In genomic region chr11:102685769-102686168, GRCh38 we compare ENCODE assay signal across 31 cellular contexts. TPM values are rescaled to one million over a fixed set of nuclear protein-coding genes. Genes with fewer than 3 reads are reported as not detected.
A peak's percentile ranks its signal among the peaks of the same experiment; 100 is the strongest.
DNase-seq lines count a peak whose midpoint lies in the region; FAIRE-seq and TF ChIP-seq lines count a peak whose summit lies in the region.
"Had no signal": no experiment of that assay in that cellular context is flagged by ENCODE, and none has a peak within 500 bp of the region (broad histone marks: within the 10 kb centered on the region; RNA-seq: fewer than 3 reads in every experiment).

No MANE protein-coding gene starts in this region.

- no peak for TF ChIP-seq CTCF in breast epithelium (IDR thresholded peaks at IDR 0.05)
- TF ChIP-seq CTCF in smooth muscle cell (IDR thresholded peaks at IDR 0.05; ENCODE audit: borderline replicate concordance, insufficient read depth, poor library complexity, severe bottlenecking) = no peak
- TF ChIP-seq CTCF in SK-N-SH (IDR thresholded peaks at IDR 0.05) = no peak

- DNase-seq in KBM-7 (peak; percentile 24), OCI-M1 (lab: John Stamatoyannopoulos, UW) (peak; percentile 35), breast epithelium (ENCODE audit: low spot score in 2 of 2) (no peak), smooth muscle cell (lab: John Stamatoyannopoulos, UW; ENCODE audit: unreplicated experiment) (no peak), NCI-H345 (lab: John Stamatoyannopoulos, UW) (no peak), SK-N-SH (no peak), HTR-8/SVneo (ENCODE audit: insufficient read length, low spot score) (no peak)
- DNase-seq: activated CD4-positive, CD25-positive, alpha-beta regulatory T cell treated with anti-CD3 and anti-CD28 coated beads, Interleukin-2, amount 50 U/mL, for 72 hours; activated CD8-positive, alpha-beta T cell treated with anti-CD3 and anti-CD28 coated beads, Interleukin-2, amount 10 ng/mL, durations not matched to agents 7 days and 5 days; activated effector memory CD4-positive, alpha-beta T cell treated with anti-CD3 and anti-CD28 coated beads, Interleukin-2, amount 50 U/mL, for 16 hours; activated naive CD8-positive, alpha-beta T cell treated with anti-CD3 and anti-CD28 coated beads, Interleukin-2, amount 10 ng/mL, durations not matched to agents 7 days and 5 days; activated T-cell treated with anti-CD3 and anti-CD28 coated beads for 4 hours; dorsolateral prefrontal cortex; head of caudate nucleus; left colon; mesenchymal stem cell; NCI-H1417 treated with DMSO at 0.1 percent for 48 hours; NCI-H2107; NCI-H524; retina; stimulated activated CD4-positive, alpha-beta T cell treated with anti-CD3 and anti-CD28 coated beads, Interleukin-12 subunit alpha, Interleukin-12 subunit beta, amount 100 ng/mL, for 4 hours; stimulated activated CD4-positive, alpha-beta T cell treated with anti-CD3 and anti-CD28 coated beads, Interleukin-4, amount 100 ng/mL, for 24 hours; stimulated activated naive CD4-positive, alpha-beta T cell treated with Interleukin-2 at 50 U/mL for 16 hours had no signal

- H3K79me2 ChIP-seq in smooth muscle cell (ENCODE audit: low read depth) = no peaks in the 10 kb centered on the region
- no peaks in the 10 kb centered on the region for H3K79me2 ChIP-seq in SK-N-SH (ENCODE audit: insufficient read depth)

- POLR2A ChIA-PET in SK-N-SH (lab: Yijun Ruan, JAX) = no interaction called here

- H2AFZ ChIP-seq in smooth muscle cell (ENCODE audit: low read depth) (no peak overlapping the region), SK-N-SH (ENCODE audit: low read depth) (no peak overlapping the region)

- 89% methylated on average over 2 of the region's 2 CpGs for WGBS in smooth muscle cell (ENCODE audit: low lambda C conversion rate)
- 66% methylated on average over 2 of the region's 2 CpGs for whole genome bisulfite sequencing in SK-N-SH (ENCODE audit: low lambda C conversion rate)

- intact Hi-C loops in breast epithelium (cut with DNase I; ENCODE audit: low total_unique reads) = no loop called here

- in situ Hi-C loops in KBM-7 (cut with MboI; ENCODE audit: low pct_unique_long_range_greater_than_20kb, low sequenced_read_pairs) = no loop called here

- CTCF ChIA-PET in SK-N-SH (lab: Yijun Ruan, JAX) = interaction anchor here (1.7 kb wide), 1 partner anchor 19 kb away, joined by 5 read pairs; no protein-coding TSS in a partner anchor

- TF ChIP-seq POLR2A in breast epithelium (IDR thresholded peaks at IDR 0.05) = no peak

- H3F3A ChIP-seq in smooth muscle cell (ENCODE audit: low read depth) (no peaks in the 10 kb centered on the region), SK-N-SH (replicated peaks; ENCODE audit: insufficient read depth) (peaks cover 4% of the 10 kb centered on the region)

- H3K4me1 ChIP-seq in breast epithelium = no peaks in the 10 kb centered on the region
- H3K4me1 ChIP-seq in smooth muscle cell (ENCODE audit: low read depth) = no peaks in the 10 kb centered on the region
- no peaks in the 10 kb centered on the region for H3K4me1 ChIP-seq in SK-N-SH (ENCODE audit: control insufficient read depth in 1 of 2, insufficient read depth in 2 of 2, low read depth in 1 of 2, low read length in 1 of 2)

- no peaks in the 10 kb centered on the region for H3K9me3 ChIP-seq in breast epithelium
- H3K9me3 ChIP-seq in smooth muscle cell (replicated peaks; ENCODE audit: low read depth) = no peaks in the 10 kb centered on the region
- no peaks in the 10 kb centered on the region for H3K9me3 ChIP-seq in SK-N-SH
- H3K9me3 ChIP-seq: thoracic aorta had no signal

- no peak for FAIRE-seq in HTR-8/SVneo (lab: Jason Lieb, UNC)
- FAIRE-seq: D721Med, GM12892 had no signal

- peak overlapping the region; percentile 70 to 77 for H3K27ac ChIP-seq in breast epithelium
- peak overlapping the region; percentile 62 for H3K27ac ChIP-seq in smooth muscle cell (ENCODE audit: low read depth)
- no peak overlapping the region for H3K27ac ChIP-seq in SK-N-SH (ENCODE audit: low read depth in 2 of 2, low read length in 1 of 2)
- H3K27ac ChIP-seq: C4-2B, dorsolateral prefrontal cortex, thoracic aorta had no signal

- H3K9ac ChIP-seq in smooth muscle cell (ENCODE audit: low read depth) (no peak overlapping the region), SK-N-SH (no peak overlapping the region)

- no peak for TF ChIP-seq EP300 in SK-N-SH (IDR thresholded peaks at IDR 0.05; ENCODE audit: borderline replicate concordance in 1 of 2, low read depth in 1 of 2, low read length in 1 of 2)

- no peaks in the 10 kb centered on the region for H4K20me1 ChIP-seq in smooth muscle cell (ENCODE audit: low read depth)
- no peaks in the 10 kb centered on the region for H4K20me1 ChIP-seq in SK-N-SH (ENCODE audit: insufficient read depth)

- H3K27me3 ChIP-seq in breast epithelium (no peaks in the 10 kb centered on the region), smooth muscle cell (ENCODE audit: low read depth) (no peaks in the 10 kb centered on the region), SK-N-SH (ENCODE audit: insufficient read depth) (peaks cover 4% of the 10 kb centered on the region)

- H3K4me3 ChIP-seq in breast epithelium (no peak overlapping the region), smooth muscle cell (no peak overlapping the region), SK-N-SH (ENCODE audit: low read depth in 2 of 2, low read length in 1 of 2) (no peak overlapping the region)
- H3K4me3 ChIP-seq: dorsolateral prefrontal cortex, thoracic aorta had no signal

- TF ChIP-seq RAD21 in SK-N-SH (IDR thresholded peaks at IDR 0.05; ENCODE audit: low read length) = no peak

- H3K9me2 ChIP-seq in SK-N-SH = no peaks in the 10 kb centered on the region

- no peak overlapping the region for H3K4me2 ChIP-seq in smooth muscle cell
- no peak overlapping the region for H3K4me2 ChIP-seq in SK-N-SH

- H3K36me3 ChIP-seq in breast epithelium (no peaks in the 10 kb centered on the region), smooth muscle cell (ENCODE audit: low read depth) (no peaks in the 10 kb centered on the region), SK-N-SH (replicated peaks in 1 of 2; ENCODE audit: control insufficient read depth in 1 of 2, insufficient read depth in 2 of 2, low read length in 1 of 2) (no peaks in the 10 kb centered on the region)
- H3K36me3 ChIP-seq: thoracic aorta had no signal

TF ChIP-seq in SK-N-SH, 30 proteins besides CTCF, POLR2A, EP300 and RAD21:
- TF ChIP-seq POLR2AphosphoS5 (IDR thresholded peaks at IDR 0.05; ENCODE audit: low read depth, low read length) (no peak), REST (IDR thresholded peaks at IDR 0.05; ENCODE audit: low read depth, low read length) (no peak), FOXM1 (IDR thresholded peaks at IDR 0.05; ENCODE audit: low read depth) (no peak), RFX5 (IDR thresholded peaks at IDR 0.05; ENCODE audit: low read length) (no peak), RCOR1 (IDR thresholded peaks at IDR 0.05; ENCODE audit: low read length) (no peak), MEF2A (IDR thresholded peaks at IDR 0.05; ENCODE audit: borderline replicate concordance, low read depth) (no peak), SMC3 (IDR thresholded peaks at IDR 0.05; ENCODE audit: low read depth, low read length) (no peak), ELF1 (IDR thresholded peaks at IDR 0.05) (no peak), SIN3A (IDR thresholded peaks at IDR 0.05; ENCODE audit: borderline replicate concordance, low read depth, low read length) (no peak), TAF1 (IDR thresholded peaks at IDR 0.05; ENCODE audit: borderline replicate concordance, low read depth, low read length) (no peak), MXI1 (IDR thresholded peaks at IDR 0.05; ENCODE audit: low read depth, low read length) (no peak)

RNA-seq across cellular contexts. Expression of gene MMP27, which starts 19.8 kb away (rescaled TPM):
- 1 to 10 TPM in 1 of 3 donors, under 1 TPM in 1, not detected in 1; 0.33 to 2.1 TPM for total RNA-seq in breast epithelium
- not detected in 2 replicates for total RNA-seq in smooth muscle cell
- polyA plus RNA-seq in smooth muscle cell = not detected in 2 replicates
- not detected in 2 replicates for polyA plus RNA-seq in SK-N-SH (2012; rRNA removed)
- polyA plus RNA-seq in SK-N-SH (2012; cell fraction: cytosol; rRNA removed) = 0.01 TPM in 2 replicates
- 0.02 TPM in 1 of 2 replicates, not detected in the other for polyA plus RNA-seq in SK-N-SH (2012; cell fraction: nucleus; rRNA removed)
- total RNA-seq: activated CD8-positive, alpha-beta T cell treated with anti-CD3 and anti-CD28 coated beads, Interleukin-2, amount 10 ng/mL, durations not matched to agents 7 days and 5 days; activated naive CD8-positive, alpha-beta T cell treated with anti-CD3 and anti-CD28 coated beads, Interleukin-2, amount 10 ng/mL, durations not matched to agents 7 days and 5 days; Daoy; dorsolateral prefrontal cortex; myocyte; osteoblast; thoracic aorta had no signal
- polyA plus RNA-seq: AG04450 had no signal

RNA-seq across cellular contexts. Expression of gene MMP8, which starts 39.0 kb away (rescaled TPM):
- total RNA-seq in breast epithelium = 1 to 10 TPM in 1 of 3 donors, under 1 TPM in 1, not detected in 1; 0.33 to 2.3 TPM
- total RNA-seq in smooth muscle cell = 0.81 TPM in 1 of 2 replicates, not detected in the other
- polyA plus RNA-seq in smooth muscle cell = not detected in 2 replicates
- 0.07 TPM in 1 of 2 replicates, not detected in the other for polyA plus RNA-seq in SK-N-SH (2012; rRNA removed)
- polyA plus RNA-seq in SK-N-SH (2012; cell fraction: cytosol; rRNA removed) = 0.03 TPM in 2 replicates
- not detected in 2 replicates for polyA plus RNA-seq in SK-N-SH (2012; cell fraction: nucleus; rRNA removed)
- total RNA-seq: activated CD8-positive, alpha-beta T cell treated with anti-CD3 and anti-CD28 coated beads, Interleukin-2, amount 10 ng/mL, durations not matched to agents 7 days and 5 days; activated naive CD8-positive, alpha-beta T cell treated with anti-CD3 and anti-CD28 coated beads, Interleukin-2, amount 10 ng/mL, durations not matched to agents 7 days and 5 days; Daoy; left colon; myocyte; thoracic aorta had no signal

Comparison
In these comparisons a context has a peak if more than half of its experiments do, and no peak if none do; other contexts are left out.
1. DNase-seq: peak in KBM-7 (single experiment) and OCI-M1 (single experiment); none in breast epithelium (0 of 2), smooth muscle cell (single experiment), NCI-H345 (single experiment), SK-N-SH (single experiment) and HTR-8/SVneo (single experiment).
2. H3K27ac ChIP-seq: peak in breast epithelium (2 of 2) and smooth muscle cell (single experiment); none in SK-N-SH (0 of 2).